1 cellular context compared by ENCODE assay signal in genomic region chr3:25663324-25664065, GRCh38.
TF ChIP-seq lines count a peak whose summit lies in the region.

No MANE protein-coding gene starts in this region.

TF ChIP-seq in GM12878, 131 proteins besides CTCF, POLR2A, EP300 and RAD21 (continued from another document and continues in another):
- TF ChIP-seq PRDM15 (CRISPR knock-in tag; IDR thresholded peaks at IDR 0.05), result no peak
- no peak for TF ChIP-seq USF2 (IDR thresholded peaks at IDR 0.05; ENCODE audit: borderline replicate concordance, low read depth, low read length)
- no peak for TF ChIP-seq ZNF384 (IDR thresholded peaks at IDR 0.05; ENCODE audit: borderline replicate concordance, low read depth, low read length)
- no peak for TF ChIP-seq CEBPB (IDR thresholded peaks at IDR 0.05; ENCODE audit: borderline replicate concordance in 1 of 2, low read depth in 2 of 2, low read length in 2 of 2)
- no peak for TF ChIP-seq IKZF1 (conservative IDR thresholded peaks at IDR 0.05)
- TF ChIP-seq PKNOX1 (IDR thresholded peaks at IDR 0.05), result no peak
- no peak; the same call in 1 of the 2 replicates for TF ChIP-seq POLR2AphosphoS5 (IDR thresholded peaks at IDR 0.05; ENCODE audit: low read length)
- no peak for TF ChIP-seq BCL3 (IDR thresholded peaks at IDR 0.05; ENCODE audit: borderline replicate concordance, insufficient read depth, low read depth, low read length, poor library complexity, severe bottlenecking)
- no peak for TF ChIP-seq BCLAF1 (IDR thresholded peaks at IDR 0.05)
- no peak for TF ChIP-seq MEF2A (IDR thresholded peaks at IDR 0.05; ENCODE audit: insufficient read depth, low read depth, low read length)
- TF ChIP-seq IRF4 (IDR thresholded peaks at IDR 0.05; ENCODE audit: low read depth, low read length), result no peak
- no peak for TF ChIP-seq ZBED1 (IDR thresholded peaks at IDR 0.05; ENCODE audit: borderline replicate concordance)
- no peak for TF ChIP-seq E2F8 (IDR thresholded peaks at IDR 0.05; ENCODE audit: low read depth, partially characterized antibody)
- peak; percentile 72 for TF ChIP-seq CBFB (IDR thresholded peaks at IDR 0.05; ENCODE audit: low read depth)
- no peak for TF ChIP-seq GATAD2B (conservative IDR thresholded peaks at IDR 0.05; ENCODE audit: low read depth)
- no peak for TF ChIP-seq CHD1 (IDR thresholded peaks at IDR 0.05; ENCODE audit: low read depth, low read length)
- TF ChIP-seq HDGF (IDR thresholded peaks at IDR 0.05), result no peak
- no peak for TF ChIP-seq ELK1 (IDR thresholded peaks at IDR 0.05; ENCODE audit: low read depth, low read length)
- peak; percentile 36; the same call in 1 of the 2 replicates for TF ChIP-seq MLLT1 (IDR thresholded peaks at IDR 0.05)
- peak; percentile 53 for TF ChIP-seq ATF2 (IDR thresholded peaks at IDR 0.05; ENCODE audit: low read length)
- TF ChIP-seq USF1 (IDR thresholded peaks at IDR 0.05; ENCODE audit: borderline replicate concordance, extremely low read length, insufficient read depth, low read depth, low read length), result no peak
- TF ChIP-seq JUND (IDR thresholded peaks at IDR 0.05; ENCODE audit: low read depth, low read length), result no peak
- TF ChIP-seq SUZ12 (IDR thresholded peaks at IDR 0.05; ENCODE audit: unreplicated experiment), result no peak
- no peak for TF ChIP-seq IRF3 (IDR thresholded peaks at IDR 0.05)
- TF ChIP-seq SIX5 (IDR thresholded peaks at IDR 0.05; ENCODE audit: low read depth, low read length, severe bottlenecking), result no peak
- no peak for TF ChIP-seq SMAD5 (IDR thresholded peaks at IDR 0.05; ENCODE audit: low read depth)
- no peak for TF ChIP-seq MEF2B (IDR thresholded peaks at IDR 0.05; ENCODE audit: partially characterized antibody, poor library complexity, severe bottlenecking)
- TF ChIP-seq TARDBP (IDR thresholded peaks at IDR 0.05; ENCODE audit: borderline replicate concordance), result no peak
- TF ChIP-seq NR2C1 (IDR thresholded peaks at IDR 0.05), result no peak
- TF ChIP-seq SRF (IDR thresholded peaks at IDR 0.05; ENCODE audit: low read depth in 2 of 2, low read length in 2 of 2), result no peak
- TF ChIP-seq ATF7 (IDR thresholded peaks at IDR 0.05; ENCODE audit: low read depth), result peak; percentile 37; the same call in 1 of the 2 replicates
- TF ChIP-seq RCOR1 (conservative IDR thresholded peaks at IDR 0.05; ENCODE audit: low read depth, low read length), result no peak
- no peak for TF ChIP-seq BCL11A (IDR thresholded peaks at IDR 0.05; ENCODE audit: low read depth, low read length)
- TF ChIP-seq IKZF2 (IDR thresholded peaks at IDR 0.05), result peak; percentile 36 to 39; a peak in 3 of 4 replicates
- no peak for TF ChIP-seq ZNF622 (IDR thresholded peaks at IDR 0.05)
- no peak for TF ChIP-seq RB1 (IDR thresholded peaks at IDR 0.05; ENCODE audit: borderline replicate concordance)
- peak; percentile 74 for TF ChIP-seq SKIL (IDR thresholded peaks at IDR 0.05; ENCODE audit: low read depth, poor library complexity, severe bottlenecking)
- no peak for TF ChIP-seq HCFC1 (IDR thresholded peaks at IDR 0.05; ENCODE audit: low read length)
